In the genomic region with DNA sequence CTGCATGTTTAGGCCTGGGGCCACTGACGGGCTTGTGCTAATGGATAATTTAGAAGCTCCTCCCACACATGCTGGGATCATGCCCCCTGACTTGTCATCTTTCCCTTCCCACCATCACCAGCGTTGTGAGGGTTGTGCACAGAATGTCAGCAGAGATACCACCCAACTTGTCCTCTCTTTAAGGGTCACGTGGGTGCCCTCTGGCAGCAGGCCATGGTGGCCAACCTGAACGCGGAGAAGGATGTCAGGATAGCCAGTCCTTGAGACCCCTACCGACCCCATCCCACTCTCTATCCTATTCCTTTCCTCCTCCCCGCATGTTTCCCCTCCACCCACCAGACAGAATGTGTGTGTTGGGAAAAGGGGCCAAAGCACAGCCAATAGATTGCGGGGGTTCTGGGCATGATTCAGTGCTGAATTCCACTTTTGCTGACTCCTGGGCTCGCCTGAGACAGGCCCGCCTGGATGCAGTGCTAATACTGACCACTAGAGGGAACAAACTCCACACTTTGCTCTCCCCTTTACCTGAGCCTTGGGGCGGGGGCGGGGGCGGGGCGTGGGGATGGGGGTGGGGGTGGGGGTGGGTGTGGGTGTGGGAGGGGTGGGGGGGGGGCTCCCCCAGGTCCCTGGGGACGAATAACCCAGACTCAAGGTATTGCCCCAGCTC, we compare ENCODE assay signal across 8 cellular contexts. TPM values are rescaled to one million over a fixed set of nuclear protein-coding genes. Genes with fewer than 3 reads are reported as not detected.
DNase-seq lines count a peak whose midpoint lies in the region; ATAC-seq and TF ChIP-seq lines count a peak whose summit lies in the region.

A gene (minus strand): TSS at position 10 of the 667 bp plus-strand sequence. CDS start 143 bp downstream, outside the sequence.

- H3K27me3 ChIP-seq in KMS-11 (ENCODE audit: insufficient read depth, low read depth) (peaks cover 32% of the 10 kb centered on the region), breast epithelium (no peaks in the 10 kb centered on the region)

- H3K4me2 ChIP-seq in KMS-11, result no peak within 1 kb of the TSS

- H3K36me3 ChIP-seq in KMS-11 (ENCODE audit: insufficient read depth) (no peaks in the 10 kb centered on the region), breast epithelium (no peaks in the 10 kb centered on the region)

- H3K4me1 ChIP-seq in KMS-11 (ENCODE audit: low read depth, poor library complexity, severe bottlenecking) (no peaks in the 10 kb centered on the region), breast epithelium (no peaks in the 10 kb centered on the region)

- no peak within 1 kb of the TSS for H3K9ac ChIP-seq in KMS-11

- H3K4me3 ChIP-seq in KMS-11 (IDR thresholded peaks at IDR 0.05; ENCODE audit: insufficient read depth, low read depth, low read length), result no peak within 1 kb of the TSS
- no peak within 1 kb of the TSS for H3K4me3 ChIP-seq in breast epithelium

- intact Hi-C loops in breast epithelium (cut with DNase I; ENCODE audit: low total_unique reads), result no loop called here

- no peak for ATAC-seq in GM18873 (IDR thresholded peaks at IDR 0.05; ENCODE audit: low FRiP score, unreplicated experiment)

- H3K27ac ChIP-seq in KMS-11, result no peak within 1 kb of the TSS
- H3K27ac ChIP-seq in VCaP, result no peak within 1 kb of the TSS
- H3K27ac ChIP-seq in breast epithelium, result no peak within 1 kb of the TSS

- TF ChIP-seq CTCF in KMS-11 (conservative IDR thresholded peaks at IDR 0.05; ENCODE audit: low read depth, low read length) (peak; percentile 80), VCaP (conservative IDR thresholded peaks at IDR 0.05) (peak; percentile 63), breast epithelium (IDR thresholded peaks at IDR 0.05) (peak in 2 of 3 donors; percentile 21 to 30)

- no peaks in the 10 kb centered on the region for H3K9me3 ChIP-seq in breast epithelium

- H4K20me1 ChIP-seq in KMS-11 (ENCODE audit: insufficient read depth), result no peaks in the 10 kb centered on the region

- peak; percentile 63 for DNase-seq in EH (ENCODE audit: low read depth)
- DNase-seq in breast epithelium (ENCODE audit: low spot score in 2 of 2), result no peak
- DNase-seq in left kidney (ENCODE audit: low read depth, low spot score), result peak; percentile 64
- peak; percentile 14 to 23 for DNase-seq in stimulated activated CD8-positive, alpha-beta memory T cell treated with anti-CD3 and anti-CD28 coated beads, Interleukin-15, amount 100 ng/mL, for 4 hours (ENCODE audit: low read depth in 2 of 2)
- DNase-seq in NCI-H2107 treated with DMSO at 0.1 percent for 48 hours (lab: John Stamatoyannopoulos, UW; ENCODE audit: unreplicated experiment), result no peak

- TF ChIP-seq POLR2A in breast epithelium (IDR thresholded peaks at IDR 0.05), result no peak

- H3K79me2 ChIP-seq in KMS-11 (ENCODE audit: insufficient read depth, low read depth), result no peaks in the 10 kb centered on the region

- H2AFZ ChIP-seq in KMS-11 (ENCODE audit: low read depth), result no peak within 1 kb of the TSS

RNA-seq across cellular contexts. Expression of the gene that starts here (rescaled TPM):
- not detected for total RNA-seq in breast epithelium

Comparison
In these comparisons a context has a peak if more than half of its experiments do, and no peak if none do; other contexts are left out.
1. DNase-seq: peak in EH (single experiment), left kidney (single experiment) and stimulated activated CD8-positive, alpha-beta memory T cell treated with anti-CD3 and anti-CD28 coated beads, Interleukin-15, amount 100 ng/mL, for 4 hours (2 of 2); none in breast epithelium (0 of 2) and NCI-H2107 treated with DMSO at 0.1 percent for 48 hours (single experiment).
2. CTCF ChIP-seq: peak in every context shown above with its lines; median percentile 80 in KMS-11; 63 in VCaP; 26 in breast epithelium.